ENCODE assay signal across 1 cellular context in the genomic region with DNA sequence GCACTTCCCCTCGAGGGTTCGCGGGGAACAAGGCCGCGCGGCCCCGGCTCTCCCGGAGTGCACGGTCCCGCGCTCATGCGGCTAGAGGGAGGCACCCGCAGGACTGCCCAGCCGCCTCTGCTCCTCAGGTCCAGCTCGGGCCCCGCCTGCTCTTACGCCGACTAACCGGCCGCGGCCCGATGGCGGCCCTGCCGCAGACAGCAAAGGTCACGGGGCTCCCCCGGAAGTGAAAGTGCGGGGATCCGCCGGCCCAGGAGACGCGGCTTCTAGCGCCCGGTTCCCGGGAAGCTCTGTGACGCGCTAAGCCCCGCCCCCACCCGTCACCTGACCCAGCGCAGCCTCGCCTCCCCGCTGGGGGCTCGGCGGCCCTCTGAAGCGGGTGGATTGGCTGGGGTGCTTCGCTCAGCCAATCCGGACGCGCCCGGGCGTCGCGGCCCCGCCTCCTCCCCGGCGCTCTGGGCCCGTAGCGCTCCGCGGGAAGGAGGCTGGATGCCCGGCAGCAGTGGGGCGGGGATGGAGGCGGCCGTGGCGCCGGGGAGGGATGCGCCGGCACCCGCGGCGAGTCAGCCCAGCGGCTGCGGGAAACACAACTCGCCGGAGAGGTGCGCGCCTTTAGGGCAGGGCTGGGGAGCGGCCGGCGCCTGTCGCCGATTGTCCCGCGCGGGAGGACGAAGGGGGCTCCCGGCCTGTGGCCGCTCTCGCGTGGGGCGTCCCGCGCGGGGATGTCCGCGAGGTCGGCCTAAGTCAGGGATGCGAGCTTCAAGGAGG.
A peak's percentile ranks its signal among the peaks of the same experiment; 100 is the strongest.
TF ChIP-seq lines count a peak whose summit lies in the region.

A gene with protein sequence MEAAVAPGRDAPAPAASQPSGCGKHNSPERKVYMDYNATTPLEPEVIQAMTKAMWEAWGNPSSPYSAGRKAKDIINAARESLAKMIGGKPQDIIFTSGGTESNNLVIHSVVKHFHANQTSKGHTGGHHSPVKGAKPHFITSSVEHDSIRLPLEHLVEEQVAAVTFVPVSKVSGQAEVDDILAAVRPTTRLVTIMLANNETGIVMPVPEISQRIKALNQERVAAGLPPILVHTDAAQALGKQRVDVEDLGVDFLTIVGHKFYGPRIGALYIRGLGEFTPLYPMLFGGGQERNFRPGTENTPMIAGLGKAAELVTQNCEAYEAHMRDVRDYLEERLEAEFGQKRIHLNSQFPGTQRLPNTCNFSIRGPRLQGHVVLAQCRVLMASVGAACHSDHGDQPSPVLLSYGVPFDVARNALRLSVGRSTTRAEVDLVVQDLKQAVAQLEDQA (plus strand): TSS at position 460 of the 768 bp plus-strand sequence. CDS start 54 bp downstream, at position 514.

TF ChIP-seq in HepG2, 621 proteins besides CTCF, POLR2A, EP300 and RAD21 (continued from another document and continues in another):
- TF ChIP-seq SSRP1 (CRISPR knock-in tag; IDR thresholded peaks at IDR 0.05): no peak
- TF ChIP-seq HOXA3 (CRISPR knock-in tag; IDR thresholded peaks at IDR 0.05): peak; percentile 95
- peak; percentile 86 for TF ChIP-seq ZNF431 (CRISPR knock-in tag; IDR thresholded peaks at IDR 0.05; ENCODE audit: borderline replicate concordance, low read depth)
- TF ChIP-seq, protein P1, sequence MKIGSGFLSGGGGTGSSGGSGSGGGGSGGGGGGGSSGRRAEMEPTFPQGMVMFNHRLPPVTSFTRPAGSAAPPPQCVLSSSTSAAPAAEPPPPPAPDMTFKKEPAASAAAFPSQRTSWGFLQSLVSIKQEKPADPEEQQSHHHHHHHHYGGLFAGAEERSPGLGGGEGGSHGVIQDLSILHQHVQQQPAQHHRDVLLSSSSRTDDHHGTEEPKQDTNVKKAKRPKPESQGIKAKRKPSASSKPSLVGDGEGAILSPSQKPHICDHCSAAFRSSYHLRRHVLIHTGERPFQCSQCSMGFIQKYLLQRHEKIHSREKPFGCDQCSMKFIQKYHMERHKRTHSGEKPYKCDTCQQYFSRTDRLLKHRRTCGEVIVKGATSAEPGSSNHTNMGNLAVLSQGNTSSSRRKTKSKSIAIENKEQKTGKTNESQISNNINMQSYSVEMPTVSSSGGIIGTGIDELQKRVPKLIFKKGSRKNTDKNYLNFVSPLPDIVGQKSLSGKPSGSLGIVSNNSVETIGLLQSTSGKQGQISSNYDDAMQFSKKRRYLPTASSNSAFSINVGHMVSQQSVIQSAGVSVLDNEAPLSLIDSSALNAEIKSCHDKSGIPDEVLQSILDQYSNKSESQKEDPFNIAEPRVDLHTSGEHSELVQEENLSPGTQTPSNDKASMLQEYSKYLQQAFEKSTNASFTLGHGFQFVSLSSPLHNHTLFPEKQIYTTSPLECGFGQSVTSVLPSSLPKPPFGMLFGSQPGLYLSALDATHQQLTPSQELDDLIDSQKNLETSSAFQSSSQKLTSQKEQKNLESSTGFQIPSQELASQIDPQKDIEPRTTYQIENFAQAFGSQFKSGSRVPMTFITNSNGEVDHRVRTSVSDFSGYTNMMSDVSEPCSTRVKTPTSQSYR (CRISPR knock-in tag; IDR thresholded peaks at IDR 0.05; ENCODE audit: borderline replicate concordance): peak; percentile 29; the same call in 1 of the 2 replicates
- peak; percentile 50; the same call in 1 of the 2 replicates for TF ChIP-seq TBX2 (CRISPR knock-in tag; IDR thresholded peaks at IDR 0.05; ENCODE audit: borderline replicate concordance)
- TF ChIP-seq, protein P2, sequence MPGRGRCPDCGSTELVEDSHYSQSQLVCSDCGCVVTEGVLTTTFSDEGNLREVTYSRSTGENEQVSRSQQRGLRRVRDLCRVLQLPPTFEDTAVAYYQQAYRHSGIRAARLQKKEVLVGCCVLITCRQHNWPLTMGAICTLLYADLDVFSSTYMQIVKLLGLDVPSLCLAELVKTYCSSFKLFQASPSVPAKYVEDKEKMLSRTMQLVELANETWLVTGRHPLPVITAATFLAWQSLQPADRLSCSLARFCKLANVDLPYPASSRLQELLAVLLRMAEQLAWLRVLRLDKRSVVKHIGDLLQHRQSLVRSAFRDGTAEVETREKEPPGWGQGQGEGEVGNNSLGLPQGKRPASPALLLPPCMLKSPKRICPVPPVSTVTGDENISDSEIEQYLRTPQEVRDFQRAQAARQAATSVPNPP (CRISPR knock-in tag; IDR thresholded peaks at IDR 0.05): no peak; the same call in 1 of the 2 replicates
- TF ChIP-seq, protein P3, sequence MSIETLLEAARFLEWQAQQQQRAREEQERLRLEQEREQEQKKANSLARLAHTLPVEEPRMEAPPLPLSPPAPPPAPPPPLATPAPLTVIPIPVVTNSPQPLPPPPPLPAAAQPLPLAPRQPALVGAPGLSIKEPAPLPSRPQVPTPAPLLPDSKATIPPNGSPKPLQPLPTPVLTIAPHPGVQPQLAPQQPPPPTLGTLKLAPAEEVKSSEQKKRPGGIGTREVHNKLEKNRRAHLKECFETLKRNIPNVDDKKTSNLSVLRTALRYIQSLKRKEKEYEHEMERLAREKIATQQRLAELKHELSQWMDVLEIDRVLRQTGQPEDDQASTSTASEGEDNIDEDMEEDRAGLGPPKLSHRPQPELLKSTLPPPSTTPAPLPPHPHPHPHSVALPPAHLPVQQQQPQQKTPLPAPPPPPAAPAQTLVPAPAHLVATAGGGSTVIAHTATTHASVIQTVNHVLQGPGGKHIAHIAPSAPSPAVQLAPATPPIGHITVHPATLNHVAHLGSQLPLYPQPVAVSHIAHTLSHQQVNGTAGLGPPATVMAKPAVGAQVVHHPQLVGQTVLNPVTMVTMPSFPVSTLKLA (IDR thresholded peaks at IDR 0.05): no peak
- no peak for TF ChIP-seq ZNF614 (CRISPR knock-in tag; IDR thresholded peaks at IDR 0.05; ENCODE audit: borderline replicate concordance)
- TF ChIP-seq NFYC (CRISPR knock-in tag; IDR thresholded peaks at IDR 0.05): peak; percentile 89
- TF ChIP-seq MIER3 (CRISPR knock-in tag; IDR thresholded peaks at IDR 0.05; ENCODE audit: borderline replicate concordance): peak; percentile 43; the same call in 1 of the 2 replicates
- peak; percentile 69; the same call in 1 of the 2 replicates for TF ChIP-seq ZNF337 (CRISPR knock-in tag; IDR thresholded peaks at IDR 0.05; ENCODE audit: borderline replicate concordance, low read depth)
- TF ChIP-seq ZNF713 (CRISPR knock-in tag; IDR thresholded peaks at IDR 0.05): 0 out of 2 replicates have a peak, but pooled peaks have one; percentile 74
- no peak; the same call in 1 of the 2 replicates for TF ChIP-seq SALL2 (CRISPR knock-in tag; IDR thresholded peaks at IDR 0.05)
- TF ChIP-seq, protein P4, sequence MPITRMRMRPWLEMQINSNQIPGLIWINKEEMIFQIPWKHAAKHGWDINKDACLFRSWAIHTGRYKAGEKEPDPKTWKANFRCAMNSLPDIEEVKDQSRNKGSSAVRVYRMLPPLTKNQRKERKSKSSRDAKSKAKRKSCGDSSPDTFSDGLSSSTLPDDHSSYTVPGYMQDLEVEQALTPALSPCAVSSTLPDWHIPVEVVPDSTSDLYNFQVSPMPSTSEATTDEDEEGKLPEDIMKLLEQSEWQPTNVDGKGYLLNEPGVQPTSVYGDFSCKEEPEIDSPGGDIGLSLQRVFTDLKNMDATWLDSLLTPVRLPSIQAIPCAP (CRISPR knock-in tag; IDR thresholded peaks at IDR 0.05; ENCODE audit: low read depth): no peak; the same call in 1 of the 2 replicates
- peak; percentile 93 for TF ChIP-seq THAP11 (CRISPR knock-in tag; IDR thresholded peaks at IDR 0.05)
- TF ChIP-seq SPEN (CRISPR knock-in tag; IDR thresholded peaks at IDR 0.05; ENCODE audit: low read depth): peak; percentile 95
- TF ChIP-seq, protein P5, sequence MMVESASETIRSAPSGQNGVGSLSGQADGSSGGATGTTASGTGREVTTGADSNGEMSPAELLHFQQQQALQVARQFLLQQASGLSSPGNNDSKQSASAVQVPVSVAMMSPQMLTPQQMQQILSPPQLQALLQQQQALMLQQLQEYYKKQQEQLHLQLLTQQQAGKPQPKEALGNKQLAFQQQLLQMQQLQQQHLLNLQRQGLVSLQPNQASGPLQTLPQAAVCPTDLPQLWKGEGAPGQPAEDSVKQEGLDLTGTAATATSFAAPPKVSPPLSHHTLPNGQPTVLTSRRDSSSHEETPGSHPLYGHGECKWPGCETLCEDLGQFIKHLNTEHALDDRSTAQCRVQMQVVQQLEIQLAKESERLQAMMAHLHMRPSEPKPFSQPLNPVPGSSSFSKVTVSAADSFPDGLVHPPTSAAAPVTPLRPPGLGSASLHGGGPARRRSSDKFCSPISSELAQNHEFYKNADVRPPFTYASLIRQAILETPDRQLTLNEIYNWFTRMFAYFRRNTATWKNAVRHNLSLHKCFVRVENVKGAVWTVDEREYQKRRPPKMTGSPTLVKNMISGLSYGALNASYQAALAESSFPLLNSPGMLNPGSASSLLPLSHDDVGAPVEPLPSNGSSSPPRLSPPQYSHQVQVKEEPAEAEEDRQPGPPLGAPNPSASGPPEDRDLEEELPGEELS (CRISPR knock-in tag; IDR thresholded peaks at IDR 0.05): no peak
- peak; percentile 91 for TF ChIP-seq PHF5A (CRISPR knock-in tag; IDR thresholded peaks at IDR 0.05; ENCODE audit: low read depth, unreplicated experiment)
- no peak for TF ChIP-seq RFX1 (IDR thresholded peaks at IDR 0.05)
- peak; percentile 57; the same call in 1 of the 2 replicates for TF ChIP-seq HMG20B (CRISPR knock-in tag; conservative IDR thresholded peaks at IDR 0.05)
- no peak for TF ChIP-seq SMYD3 (CRISPR knock-in tag; IDR thresholded peaks at IDR 0.05)
- TF ChIP-seq POLR2AphosphoS5 (IDR thresholded peaks at IDR 0.05; ENCODE audit: low read depth, low read length): peak; percentile 92
- TF ChIP-seq SOX5 (CRISPR knock-in tag; IDR thresholded peaks at IDR 0.05; ENCODE audit: borderline replicate concordance): peak; percentile 36; the same call in 1 of the 2 replicates
- 0 out of 2 replicates have a peak, but pooled peaks have one; percentile 55 for TF ChIP-seq ZBTB8A (CRISPR knock-in tag; IDR thresholded peaks at IDR 0.05; ENCODE audit: borderline replicate concordance, low read depth)
- peak; percentile 87 for TF ChIP-seq NRL (CRISPR knock-in tag; IDR thresholded peaks at IDR 0.05; ENCODE audit: borderline replicate concordance)
- TF ChIP-seq, protein P6, sequence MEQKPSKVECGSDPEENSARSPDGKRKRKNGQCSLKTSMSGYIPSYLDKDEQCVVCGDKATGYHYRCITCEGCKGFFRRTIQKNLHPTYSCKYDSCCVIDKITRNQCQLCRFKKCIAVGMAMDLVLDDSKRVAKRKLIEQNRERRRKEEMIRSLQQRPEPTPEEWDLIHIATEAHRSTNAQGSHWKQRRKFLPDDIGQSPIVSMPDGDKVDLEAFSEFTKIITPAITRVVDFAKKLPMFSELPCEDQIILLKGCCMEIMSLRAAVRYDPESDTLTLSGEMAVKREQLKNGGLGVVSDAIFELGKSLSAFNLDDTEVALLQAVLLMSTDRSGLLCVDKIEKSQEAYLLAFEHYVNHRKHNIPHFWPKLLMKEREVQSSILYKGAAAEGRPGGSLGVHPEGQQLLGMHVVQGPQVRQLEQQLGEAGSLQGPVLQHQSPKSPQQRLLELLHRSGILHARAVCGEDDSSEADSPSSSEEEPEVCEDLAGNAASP (CRISPR knock-in tag; IDR thresholded peaks at IDR 0.05; ENCODE audit: borderline replicate concordance): peak; percentile 63
- no peak for TF ChIP-seq PHB2 (IDR thresholded peaks at IDR 0.05; ENCODE audit: partially characterized antibody)
- peak; percentile 48; the same call in 1 of the 2 replicates for TF ChIP-seq REXO4 (CRISPR knock-in tag; IDR thresholded peaks at IDR 0.05; ENCODE audit: borderline replicate concordance)
- TF ChIP-seq ATF7-NPFF (CRISPR knock-in tag; IDR thresholded peaks at IDR 0.05; ENCODE audit: low read depth): peak; percentile 92
- TF ChIP-seq, protein P7, sequence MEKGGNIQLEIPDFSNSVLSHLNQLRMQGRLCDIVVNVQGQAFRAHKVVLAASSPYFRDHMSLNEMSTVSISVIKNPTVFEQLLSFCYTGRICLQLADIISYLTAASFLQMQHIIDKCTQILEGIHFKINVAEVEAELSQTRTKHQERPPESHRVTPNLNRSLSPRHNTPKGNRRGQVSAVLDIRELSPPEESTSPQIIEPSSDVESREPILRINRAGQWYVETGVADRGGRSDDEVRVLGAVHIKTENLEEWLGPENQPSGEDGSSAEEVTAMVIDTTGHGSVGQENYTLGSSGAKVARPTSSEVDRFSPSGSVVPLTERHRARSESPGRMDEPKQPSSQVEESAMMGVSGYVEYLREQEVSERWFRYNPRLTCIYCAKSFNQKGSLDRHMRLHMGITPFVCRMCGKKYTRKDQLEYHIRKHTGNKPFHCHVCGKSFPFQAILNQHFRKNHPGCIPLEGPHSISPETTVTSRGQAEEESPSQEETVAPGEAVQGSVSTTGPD (CRISPR knock-in tag; IDR thresholded peaks at IDR 0.05): no peak
- peak; percentile 45; the same call in 1 of the 2 replicates for TF ChIP-seq NCOR1 (IDR thresholded peaks at IDR 0.05; ENCODE audit: borderline replicate concordance, low read length)
- peak; percentile 34; the same call in 1 of the 2 replicates for TF ChIP-seq NFATC3 (CRISPR knock-in tag; IDR thresholded peaks at IDR 0.05)
- TF ChIP-seq, protein P8, sequence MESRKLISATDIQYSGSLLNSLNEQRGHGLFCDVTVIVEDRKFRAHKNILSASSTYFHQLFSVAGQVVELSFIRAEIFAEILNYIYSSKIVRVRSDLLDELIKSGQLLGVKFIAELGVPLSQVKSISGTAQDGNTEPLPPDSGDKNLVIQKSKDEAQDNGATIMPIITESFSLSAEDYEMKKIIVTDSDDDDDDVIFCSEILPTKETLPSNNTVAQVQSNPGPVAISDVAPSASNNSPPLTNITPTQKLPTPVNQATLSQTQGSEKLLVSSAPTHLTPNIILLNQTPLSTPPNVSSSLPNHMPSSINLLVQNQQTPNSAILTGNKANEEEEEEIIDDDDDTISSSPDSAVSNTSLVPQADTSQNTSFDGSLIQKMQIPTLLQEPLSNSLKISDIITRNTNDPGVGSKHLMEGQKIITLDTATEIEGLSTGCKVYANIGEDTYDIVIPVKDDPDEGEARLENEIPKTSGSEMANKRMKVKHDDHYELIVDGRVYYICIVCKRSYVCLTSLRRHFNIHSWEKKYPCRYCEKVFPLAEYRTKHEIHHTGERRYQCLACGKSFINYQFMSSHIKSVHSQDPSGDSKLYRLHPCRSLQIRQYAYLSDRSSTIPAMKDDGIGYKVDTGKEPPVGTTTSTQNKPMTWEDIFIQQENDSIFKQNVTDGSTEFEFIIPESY (CRISPR knock-in tag; IDR thresholded peaks at IDR 0.05): no peak
- no peak; the same call in 1 of the 2 replicates for TF ChIP-seq FIP1L1 (IDR thresholded peaks at IDR 0.05; ENCODE audit: borderline replicate concordance, insufficient read depth, low read depth, low read length)
- no peak for TF ChIP-seq TBP (CRISPR knock-in tag; IDR thresholded peaks at IDR 0.05)
- peak; percentile 75 for TF ChIP-seq ELF3 (CRISPR knock-in tag; IDR thresholded peaks at IDR 0.05)
- peak; percentile 44; the same call in 1 of the 2 replicates for TF ChIP-seq MIXL1 (CRISPR knock-in tag; IDR thresholded peaks at IDR 0.05)
- no peak for TF ChIP-seq MLLT10 (CRISPR knock-in tag; IDR thresholded peaks at IDR 0.05)
- 0 out of 2 replicates have a peak, but pooled peaks have one; percentile 57 for TF ChIP-seq ZSCAN20 (CRISPR knock-in tag; IDR thresholded peaks at IDR 0.05; ENCODE audit: borderline replicate concordance)
